Comparison of ENCODE assay signal across 18 cellular contexts in the genomic region with DNA sequence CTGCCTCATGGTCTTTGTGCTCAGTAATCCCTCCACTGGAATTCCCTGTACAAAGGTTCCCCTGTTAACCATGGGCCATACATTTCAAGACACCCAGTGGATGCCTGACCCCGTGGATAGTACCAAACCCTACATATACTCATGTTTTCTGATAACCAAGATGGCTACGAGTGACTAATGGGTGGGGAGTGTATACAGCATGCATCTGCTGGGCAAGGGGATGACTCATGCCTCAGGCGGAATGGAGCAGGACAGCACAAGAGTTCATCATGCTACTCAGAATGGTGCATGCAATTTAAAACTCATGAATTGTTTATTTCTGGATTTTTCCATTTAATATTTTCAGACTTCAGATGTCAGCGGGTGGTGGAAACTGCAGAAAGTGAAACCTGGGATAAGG. TPM values are rescaled to one million over a fixed set of nuclear protein-coding genes. Genes with fewer than 3 reads are reported as not detected.
A peak's percentile ranks its signal among the peaks of the same experiment; 100 is the strongest.
DNase-seq lines count a peak whose midpoint lies in the region; ATAC-seq, FAIRE-seq and TF ChIP-seq lines count a peak whose summit lies in the region.
"Had no signal": no experiment of that assay in that cellular context is flagged by ENCODE, and none has a peak within 500 bp of the region (broad histone marks: within the 10 kb centered on the region; RNA-seq: fewer than 3 reads in every experiment).

No MANE protein-coding gene starts in this region.

- H3K4me3 Mint-ChIP-seq in stimulated activated effector memory CD8-positive, alpha-beta T cell treated with anti-CD3 and anti-CD28 coated beads, Interleukin-12 subunit alpha, Interleukin-12 subunit beta, amount 100 ng/mL, for 72 hours, result no peak overlapping the region
- H3K4me3 Mint-ChIP-seq in endothelial cell (ENCODE audit: unreplicated experiment), result no peak overlapping the region
- H3K4me3 Mint-ChIP-seq: activated CD4-positive, alpha-beta memory T cell treated with anti-CD3 and anti-CD28 coated beads for 36 hours; mesothelial cell of epicardium; T-helper 2 cell treated with Interferon-gamma antibody and Interleukin-4, amounts not matched to agents 5 μg/mL and 100 μg/mL, for 36 hours had no signal

- no peak for TF ChIP-seq CTCF in HepG2 (CRISPR knock-in tag; IDR thresholded peaks at IDR 0.05)
- no peak for TF ChIP-seq CTCF in right lobe of liver (IDR thresholded peaks at IDR 0.05)
- TF ChIP-seq CTCF in RWPE1 (conservative IDR thresholded peaks at IDR 0.05; ENCODE audit: low read depth), result no peak
- TF ChIP-seq CTCF in fibroblast of mammary gland (conservative IDR thresholded peaks at IDR 0.05; ENCODE audit: control insufficient read depth, insufficient read depth, low read depth, low read length), result no peak
- TF ChIP-seq CTCF in endothelial cell (IDR thresholded peaks at IDR 0.05; ENCODE audit: unreplicated experiment), result no peak

- CTCF ChIA-PET in HepG2 (lab: Yijun Ruan, JAX; ENCODE audit: low intra/inter-chr PET ratio, low total read pairs), result no interaction called here
- CTCF ChIA-PET in RWPE1 (lab: Yijun Ruan, JAX), result no interaction called here

- TF ChIP-seq POLR2A in HepG2 (IDR thresholded peaks at IDR 0.05; ENCODE audit: insufficient read depth in 1 of 2, low read depth in 2 of 2, low read length in 2 of 2) (no peak), right lobe of liver (IDR thresholded peaks at IDR 0.05) (no peak)

- H3K4me3 ChIP-seq in HepG2 (replicated peaks in 1 of 3; ENCODE audit: insufficient read depth in 1 of 3, low read depth in 2 of 3, low read length in 3 of 3) (no peak overlapping the region), right lobe of liver (no peak overlapping the region), fibroblast of mammary gland (ENCODE audit: control insufficient read depth, low read depth, low read length) (no peak overlapping the region)
- H3K4me3 ChIP-seq: vagina had no signal

- H3K9me3 Mint-ChIP-seq in stimulated activated effector memory CD8-positive, alpha-beta T cell treated with anti-CD3 and anti-CD28 coated beads, Interleukin-12 subunit alpha, Interleukin-12 subunit beta, amount 100 ng/mL, for 72 hours, result peaks cover 5% of the 10 kb centered on the region
- H3K9me3 Mint-ChIP-seq in endothelial cell (ENCODE audit: unreplicated experiment), result no peaks in the 10 kb centered on the region
- H3K9me3 Mint-ChIP-seq: T-helper 2 cell treated with Interferon-gamma antibody and Interleukin-4, amounts not matched to agents 5 μg/mL and 100 μg/mL, for 36 hours had no signal

- H4K20me1 ChIP-seq in HepG2 (ENCODE audit: insufficient read depth, low read length), result no peaks in the 10 kb centered on the region

- peaks cover 5% of the 10 kb centered on the region; the same call in 1 of the 2 replicates for H3K4me1 ChIP-seq in HepG2 (ENCODE audit: insufficient read depth, low read length)
- no peaks in the 10 kb centered on the region for H3K4me1 ChIP-seq in right lobe of liver
- H3K4me1 ChIP-seq: vagina had no signal

- BruUV-seq in HepG2 (replicated peaks; lab: Mats Ljungman, UMichigan), result no TSS peak

- WGBS in HepG2 (ENCODE audit: low lambda C conversion rate), result 20% methylated on average over 4 of the region's 4 CpGs
- 57% methylated on average over 3 of the region's 4 CpGs for WGBS in right lobe of liver (ENCODE audit: insufficient coverage, low coverage, low lambda C conversion rate, missing lambda C conversion rate)

- DNase-seq in HepG2 (ENCODE audit: low spot score), result no peak
- DNase-seq in right lobe of liver, result no peak
- DNase-seq in RWPE1 (ENCODE audit: low spot score), result peak; percentile 82
- DNase-seq in fibroblast of mammary gland (ENCODE audit: low read depth), result peak; percentile 76
- no peak for DNase-seq in stimulated activated effector memory CD8-positive, alpha-beta T cell treated with anti-CD3 and anti-CD28 coated beads, Interleukin-12 subunit alpha, Interleukin-12 subunit beta, amount 100 ng/mL, for 72 hours (ENCODE audit: low spot score in 2 of 2)
- no peak for DNase-seq in endothelial cell (ENCODE audit: low spot score)
- no peak for DNase-seq in stimulated activated CD4-positive, alpha-beta T cell treated with anti-CD3 and anti-CD28 coated beads, Interleukin-2, amount 100 ng/mL, for 48 hours
- DNase-seq in nucleus accumbens (lab: John Stamatoyannopoulos, UW), result no peak
- DNase-seq: activated CD4-positive, alpha-beta memory T cell treated with anti-CD3 and anti-CD28 coated beads for 36 hours; activated gamma-delta T cell treated with Interleukin-2 at 50 U/mL for 16 hours; central memory CD4-positive, alpha-beta T cell; DMS79 treated with DMSO at 0.1 percent for 48 hours; posterior cingulate gyrus had no signal

- TF ChIP-seq EP300 in HepG2 (IDR thresholded peaks at IDR 0.05; ENCODE audit: low read depth in 2 of 2, low read length in 2 of 2), result no peak
- TF ChIP-seq EP300 in HepG2 (CRISPR knock-in tag; IDR thresholded peaks at IDR 0.05; ENCODE audit: borderline replicate concordance), result no peak

- no peaks in the 10 kb centered on the region for H3K4me1 Mint-ChIP-seq in stimulated activated effector memory CD8-positive, alpha-beta T cell treated with anti-CD3 and anti-CD28 coated beads, Interleukin-12 subunit alpha, Interleukin-12 subunit beta, amount 100 ng/mL, for 72 hours
- H3K4me1 Mint-ChIP-seq in endothelial cell (ENCODE audit: unreplicated experiment), result no peaks in the 10 kb centered on the region
- H3K4me1 Mint-ChIP-seq: mesothelial cell of epicardium had no signal

- H3K79me2 ChIP-seq in HepG2 (ENCODE audit: insufficient read depth, low read length), result no peaks in the 10 kb centered on the region

- no peak for FAIRE-seq in HepG2 (lab: Jason Lieb, UNC)
- FAIRE-seq: GM12892 had no signal

- ATAC-seq in HepG2 (peak; percentile 45; the same call in 2 of the 3 replicates), right lobe of liver (no peak)
- peak; percentile 88 for ATAC-seq in stimulated activated effector memory CD8-positive, alpha-beta T cell treated with anti-CD3 and anti-CD28 coated beads, Interleukin-12 subunit alpha, Interleukin-12 subunit beta, amount 100 ng/mL, for 72 hours
- ATAC-seq: Panc1 had no signal

- in situ Hi-C loops in HepG2 (cut with HindIII; ENCODE audit: extremely low pct_ligation_motif_present, low pct_unique_long_range_greater_than_20kb), result no loop called here

- no peaks in the 10 kb centered on the region for H3K36me3 Mint-ChIP-seq in stimulated activated effector memory CD8-positive, alpha-beta T cell treated with anti-CD3 and anti-CD28 coated beads, Interleukin-12 subunit alpha, Interleukin-12 subunit beta, amount 100 ng/mL, for 72 hours
- H3K36me3 Mint-ChIP-seq in endothelial cell (ENCODE audit: low read depth, unreplicated experiment), result no peaks in the 10 kb centered on the region
- H3K36me3 Mint-ChIP-seq: activated CD4-positive, alpha-beta memory T cell treated with anti-CD3 and anti-CD28 coated beads for 36 hours had no signal

- no peak overlapping the region for H3K9ac ChIP-seq in HepG2 (ENCODE audit: insufficient read depth, low read depth, low read length)

- H3K27ac ChIP-seq in HepG2 (ENCODE audit: extremely low read length, insufficient read depth, low read length) (no peak overlapping the region), right lobe of liver (no peak overlapping the region), RWPE1 (no peak overlapping the region)
- H3K27ac ChIP-seq: vagina had no signal

- H2AFZ ChIP-seq in HepG2 (ENCODE audit: low read length), result no peak overlapping the region

- H3K27me3 Mint-ChIP-seq in endothelial cell (ENCODE audit: unreplicated experiment), result peaks cover 3% of the 10 kb centered on the region

- H3K27me3 ChIP-seq in HepG2 (ENCODE audit: control insufficient read depth in 1 of 2, insufficient read depth in 2 of 2, low read length in 2 of 2), result no peaks in the 10 kb centered on the region; a peak in 1 of 5 replicates
- H3K27me3 ChIP-seq in right lobe of liver, result no peaks in the 10 kb centered on the region
- H3K27me3 ChIP-seq: vagina had no signal

- H3K36me3 ChIP-seq in HepG2 (replicated peaks in 1 of 2; ENCODE audit: control insufficient read depth in 1 of 2, insufficient read depth in 2 of 2, low read length in 2 of 2) (no peaks in the 10 kb centered on the region), right lobe of liver (no peaks in the 10 kb centered on the region)
- H3K36me3 ChIP-seq: vagina had no signal

- intact Hi-C loops in HepG2 (cut with micrococcal nuclease; ENCODE audit: unreplicated experiment) (no loop called here), right lobe of liver (cut with DNase I) (no loop called here)

- no peaks in the 10 kb centered on the region for H3K9me3 ChIP-seq in HepG2 (ENCODE audit: low read length)
- no peaks in the 10 kb centered on the region for H3K9me3 ChIP-seq in right lobe of liver
- H3K9me3 ChIP-seq: vagina had no signal

- H3K27ac Mint-ChIP-seq in stimulated activated effector memory CD8-positive, alpha-beta T cell treated with anti-CD3 and anti-CD28 coated beads, Interleukin-12 subunit alpha, Interleukin-12 subunit beta, amount 100 ng/mL, for 72 hours, result no peak overlapping the region
- H3K27ac Mint-ChIP-seq in endothelial cell (ENCODE audit: unreplicated experiment), result no peak overlapping the region
- H3K27ac Mint-ChIP-seq: activated CD4-positive, alpha-beta memory T cell treated with anti-CD3 and anti-CD28 coated beads for 36 hours; mesothelial cell of epicardium; T-helper 2 cell treated with Interferon-gamma antibody and Interleukin-4, amounts not matched to agents 5 μg/mL and 100 μg/mL, for 36 hours had no signal

- POLR2A ChIA-PET in HepG2 (lab: Yijun Ruan, JAX) (no interaction called here), RWPE1 (lab: Yijun Ruan, JAX; ENCODE audit: low non-redundant PET) (no interaction called here)

- no peak overlapping the region for H3K4me2 ChIP-seq in HepG2 (ENCODE audit: low read depth, low read length)

- no peak for TF ChIP-seq RAD21 in HepG2 (CRISPR knock-in tag; IDR thresholded peaks at IDR 0.05)

RNA-seq across cellular contexts. Expression of a gene that starts 13.3 kb away (rescaled TPM):
- total RNA-seq in HepG2 (2016; rRNA removed; fragmentation: Illumina TruSeq; extraction: Trizol), result not detected in 2 replicates
- total RNA-seq in HepG2 (2016; cell fraction: cytosol; rRNA removed; fragmentation: Illumina TruSeq; extraction: Trizol; ENCODE audit: low read depth), result not detected in 2 replicates
- total RNA-seq in HepG2 (2016; cell fraction: insoluble cytoplasmic fraction; rRNA removed; fragmentation: Illumina TruSeq; extraction: Trizol), result not detected in 2 replicates
- not detected in 2 replicates for total RNA-seq in HepG2 (2016; cell fraction: membrane; rRNA removed; fragmentation: Illumina TruSeq; extraction: Trizol)
- not detected in 2 replicates for total RNA-seq in HepG2 (2016; cell fraction: nucleus; rRNA removed; fragmentation: Illumina TruSeq; extraction: Trizol)
- polyA plus RNA-seq in HepG2 (2011; rRNA removed), result not detected in 2 replicates
- not detected in 2 replicates for polyA plus RNA-seq in HepG2 (2011; cell fraction: cytosol; rRNA removed)
- polyA plus RNA-seq in HepG2 (2011; cell fraction: nucleus; rRNA removed), result not detected in 2 replicates
- not detected in 2 replicates for polyA plus RNA-seq in HepG2 (2012)
- polyA plus RNA-seq in HepG2 (2016; cell fraction: cytosol; fragmentation: Illumina TruSeq; extraction: Trizol; ENCODE audit: low read depth), result not detected in 2 replicates
- polyA plus RNA-seq in HepG2 (2016; cell fraction: insoluble cytoplasmic fraction; fragmentation: Illumina TruSeq; extraction: Trizol; ENCODE audit: low read depth), result not detected in 2 replicates
- not detected in 2 replicates for polyA plus RNA-seq in HepG2 (2016; cell fraction: membrane; fragmentation: Illumina TruSeq; extraction: Trizol; ENCODE audit: low read depth)
- polyA plus RNA-seq in HepG2 (2016; cell fraction: nucleus; fragmentation: Illumina TruSeq; extraction: Trizol; ENCODE audit: insufficient read depth, low read depth), result not detected in 2 replicates
- not detected in 2 replicates for polyA minus RNA-seq in HepG2 (2011; rRNA and poly(A)+ RNA removed; ENCODE audit: low replicate concordance)
- polyA minus RNA-seq in HepG2 (2011; cell fraction: cytosol; rRNA and poly(A)+ RNA removed), result not detected in 2 replicates
- polyA minus RNA-seq in HepG2 (2011; cell fraction: nucleus; rRNA and poly(A)+ RNA removed), result not detected in 2 replicates
- not detected for total RNA-seq in right lobe of liver
- total RNA-seq in endothelial cell (ENCODE audit: unreplicated experiment), result 0.90 TPM

RNA-seq across cellular contexts. Expression of a gene that starts 53.6 kb away (rescaled TPM):
- 42.4 and 56.5 TPM in 2 replicates for total RNA-seq in HepG2 (2016; rRNA removed; fragmentation: Illumina TruSeq; extraction: Trizol)
- 3.6 and 4.5 TPM in 2 replicates for total RNA-seq in HepG2 (2016; cell fraction: cytosol; rRNA removed; fragmentation: Illumina TruSeq; extraction: Trizol; ENCODE audit: low read depth)
- total RNA-seq in HepG2 (2016; cell fraction: insoluble cytoplasmic fraction; rRNA removed; fragmentation: Illumina TruSeq; extraction: Trizol), result 41.6 and 57.3 TPM in 2 replicates
- total RNA-seq in HepG2 (2016; cell fraction: membrane; rRNA removed; fragmentation: Illumina TruSeq; extraction: Trizol), result 8.7 and 9.1 TPM in 2 replicates
- 21.1 and 24.4 TPM in 2 replicates for total RNA-seq in HepG2 (2016; cell fraction: nucleus; rRNA removed; fragmentation: Illumina TruSeq; extraction: Trizol)
- polyA plus RNA-seq in HepG2 (2011; rRNA removed), result 24.5 and 31.7 TPM in 2 replicates
- 31.6 and 33.0 TPM in 2 replicates for polyA plus RNA-seq in HepG2 (2011; cell fraction: cytosol; rRNA removed)
- polyA plus RNA-seq in HepG2 (2011; cell fraction: nucleus; rRNA removed), result 25.0 and 29.4 TPM in 2 replicates
- polyA plus RNA-seq in HepG2 (2012), result 19.9 and 23.4 TPM in 2 replicates
- 2.7 and 2.9 TPM in 2 replicates for polyA plus RNA-seq in HepG2 (2016; cell fraction: cytosol; fragmentation: Illumina TruSeq; extraction: Trizol; ENCODE audit: low read depth)
- polyA plus RNA-seq in HepG2 (2016; cell fraction: insoluble cytoplasmic fraction; fragmentation: Illumina TruSeq; extraction: Trizol; ENCODE audit: low read depth), result 55.6 and 59.5 TPM in 2 replicates
- 5.6 TPM in 2 replicates for polyA plus RNA-seq in HepG2 (2016; cell fraction: membrane; fragmentation: Illumina TruSeq; extraction: Trizol; ENCODE audit: low read depth)
- 30.3 and 34.9 TPM in 2 replicates for polyA plus RNA-seq in HepG2 (2016; cell fraction: nucleus; fragmentation: Illumina TruSeq; extraction: Trizol; ENCODE audit: insufficient read depth, low read depth)
- polyA minus RNA-seq in HepG2 (2011; rRNA and poly(A)+ RNA removed; ENCODE audit: low replicate concordance), result 5.1 and 10.2 TPM in 2 replicates
- polyA minus RNA-seq in HepG2 (2011; cell fraction: cytosol; rRNA and poly(A)+ RNA removed), result 16.1 and 17.5 TPM in 2 replicates
- polyA minus RNA-seq in HepG2 (2011; cell fraction: nucleus; rRNA and poly(A)+ RNA removed), result 27.2 and 34.8 TPM in 2 replicates
- 10 to 100 TPM; 13.1 to 71.1 (median 16.4) TPM for total RNA-seq in right lobe of liver
- 22.3 TPM for total RNA-seq in endothelial cell (ENCODE audit: unreplicated experiment)

Comparison
In these comparisons a context has a peak if more than half of its experiments do, and no peak if none do; other contexts are left out.
1. ATAC-seq: peak in HepG2 (single experiment) and stimulated activated effector memory CD8-positive, alpha-beta T cell treated with anti-CD3 and anti-CD28 coated beads, Interleukin-12 subunit alpha, Interleukin-12 subunit beta, amount 100 ng/mL, for 72 hours (single experiment); none in right lobe of liver (0 of 4).
2. DNase-seq: peak in RWPE1 (single experiment) and fibroblast of mammary gland (single experiment); none in HepG2 (single experiment), right lobe of liver (0 of 3), stimulated activated effector memory CD8-positive, alpha-beta T cell treated with anti-CD3 and anti-CD28 coated beads, Interleukin-12 subunit alpha, Interleukin-12 subunit beta, amount 100 ng/mL, for 72 hours (0 of 2), endothelial cell (single experiment), stimulated activated CD4-positive, alpha-beta T cell treated with anti-CD3 and anti-CD28 coated beads, Interleukin-2, amount 100 ng/mL, for 48 hours (0 of 2) and nucleus accumbens (0 of 56).